Comparison of ENCODE assay signal across 18 cellular contexts in the genomic region with DNA sequence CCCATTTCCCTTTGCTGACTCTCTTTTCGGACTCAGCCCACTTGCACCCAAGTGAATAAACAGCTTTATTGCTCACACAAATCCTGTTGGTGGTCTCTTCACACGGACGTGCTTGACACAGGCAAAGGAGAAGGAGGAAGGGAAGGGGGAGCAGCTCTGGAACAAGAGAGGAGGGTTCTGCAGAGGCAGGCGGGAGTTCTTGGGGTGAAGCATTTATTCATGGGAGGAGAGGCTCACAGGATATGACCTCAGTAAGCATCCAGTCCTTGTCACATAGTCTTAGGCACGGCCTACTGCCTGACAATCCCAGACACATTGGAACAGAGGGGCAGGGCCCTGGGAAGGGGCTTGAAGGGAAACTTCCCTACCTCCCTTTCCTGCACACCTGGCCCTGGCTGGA.
"Had no signal": no experiment of that assay in that cellular context is flagged by ENCODE, and none has a peak within 500 bp of the region (broad histone marks: within the 10 kb centered on the region; RNA-seq: fewer than 3 reads in every experiment).

No MANE protein-coding gene starts in this region.

- FAIRE-seq: TTC549 had no signal

- H3K79me2 ChIP-seq: parathyroid adenoma had no signal

- H3K9me3 ChIP-seq: testis, uterus had no signal

- ATAC-seq: left colon; natural killer cell treated with Interleukin-12 subunit alpha and Interleukin-12 subunit beta and Interleukin-15 and Interleukin-18, amount 100 ng/mL, for 72 hours; T-helper 17 cell had no signal

- H3K27me3 ChIP-seq: testis, uterus had no signal

- H3K4me1 ChIP-seq: parathyroid adenoma, uterus had no signal

- H3K36me3 Mint-ChIP-seq: activated naive CD4-positive, alpha-beta T cell treated with anti-CD3 and anti-CD28 coated beads, Interleukin-2, amount 50 U/mL, for 24 hours; natural killer cell treated with Interleukin-12 subunit alpha and Interleukin-12 subunit beta and Interleukin-15 and Interleukin-18, amount 100 ng/mL, for 72 hours had no signal

- H3K27ac Mint-ChIP-seq: activated naive CD4-positive, alpha-beta T cell treated with anti-CD3 and anti-CD28 coated beads, Interleukin-2, amount 50 U/mL, for 24 hours; natural killer cell treated with Interleukin-12 subunit alpha and Interleukin-12 subunit beta and Interleukin-15 and Interleukin-18, amount 100 ng/mL, for 72 hours; stimulated activated naive CD8-positive, alpha-beta T cell treated with anti-CD3 and anti-CD28 coated beads, Interleukin-15, Interleukin-2, amounts not matched to agents 100 ng/mL and 50 ng/mL, for 24 hours; T-helper 17 cell had no signal

- H3K9ac ChIP-seq: parathyroid adenoma had no signal

- DNase-seq: activated CD4-positive, CD25-positive, alpha-beta regulatory T cell; central memory CD4-positive, alpha-beta T cell; effector memory CD4-positive, alpha-beta T cell; hypothalamus; left colon; retina; stimulated activated CD4-positive, alpha-beta T cell treated with anti-CD3 and anti-CD28 coated beads, Interleukin-4, amount 100 ng/mL, for 1 hour; stimulated activated CD8-positive, alpha-beta memory T cell treated with anti-CD3 and anti-CD28 coated beads, Interleukin-4, amount 100 ng/mL, for 48 hours; T-helper 17 cell; uterus had no signal

- H3K4me3 Mint-ChIP-seq: activated naive CD4-positive, alpha-beta T cell treated with anti-CD3 and anti-CD28 coated beads, Interleukin-2, amount 50 U/mL, for 24 hours; natural killer cell treated with Interleukin-12 subunit alpha and Interleukin-12 subunit beta and Interleukin-15 and Interleukin-18, amount 100 ng/mL, for 72 hours; stimulated activated naive CD8-positive, alpha-beta T cell treated with anti-CD3 and anti-CD28 coated beads, Interleukin-15, Interleukin-2, amounts not matched to agents 100 ng/mL and 50 ng/mL, for 24 hours; T-helper 17 cell had no signal

- H3K36me3 ChIP-seq: uterus had no signal

- H3K4me3 ChIP-seq: coronary artery, lung, testis, uterus had no signal

- H3K27ac ChIP-seq: coronary artery, parathyroid adenoma, testis, uterus had no signal

- H3K4me1 Mint-ChIP-seq: activated naive CD4-positive, alpha-beta T cell treated with anti-CD3 and anti-CD28 coated beads, Interleukin-2, amount 50 U/mL, for 24 hours had no signal

- H3K9me3 Mint-ChIP-seq: activated naive CD4-positive, alpha-beta T cell treated with anti-CD3 and anti-CD28 coated beads, Interleukin-2, amount 50 U/mL, for 24 hours; natural killer cell treated with Interleukin-12 subunit alpha and Interleukin-12 subunit beta and Interleukin-15 and Interleukin-18, amount 100 ng/mL, for 72 hours; stimulated activated naive CD8-positive, alpha-beta T cell treated with anti-CD3 and anti-CD28 coated beads, Interleukin-15, Interleukin-2, amounts not matched to agents 100 ng/mL and 50 ng/mL, for 24 hours had no signal

- H2AFZ ChIP-seq: parathyroid adenoma had no signal
